ENCODE assay signal across 25 cellular contexts in the genomic region with DNA sequence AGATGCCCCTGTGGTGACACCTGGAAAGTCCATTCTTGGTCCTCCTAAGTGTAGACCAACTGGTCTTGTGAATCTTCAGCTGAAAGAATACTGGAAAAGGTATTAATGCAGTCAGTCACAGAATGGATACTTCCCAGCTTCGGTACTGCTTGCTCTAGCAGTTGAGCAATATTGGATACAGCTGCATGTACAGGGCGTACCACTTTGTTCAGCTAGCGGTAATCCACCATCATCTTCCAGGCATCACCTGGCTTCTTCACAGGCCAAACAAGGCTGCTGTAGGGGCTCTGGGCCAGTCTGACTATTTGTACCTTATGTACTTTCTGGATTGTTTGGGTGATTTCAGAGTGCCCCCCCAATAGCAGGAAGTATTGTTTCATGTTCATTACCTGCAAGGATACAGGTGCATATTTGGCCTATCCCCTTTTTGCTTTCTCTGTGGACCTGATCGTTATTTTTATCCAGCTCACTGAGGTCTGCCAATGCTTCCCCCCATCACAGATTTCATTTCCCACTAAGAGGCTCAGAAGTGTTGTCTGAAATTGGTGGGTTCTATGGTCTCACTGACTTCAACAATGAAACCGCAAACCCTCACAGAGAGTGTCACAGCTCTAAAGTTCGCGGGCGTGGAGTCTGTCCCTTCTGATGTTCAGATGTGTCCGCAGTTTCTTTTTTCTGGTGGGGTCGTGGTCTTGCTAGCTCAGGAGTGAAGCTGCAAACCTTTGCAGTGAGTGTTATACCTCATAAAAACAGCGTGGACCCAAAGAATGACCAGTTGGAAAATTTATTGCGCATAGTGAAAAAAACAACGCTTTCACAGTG.
"Had no signal": no experiment of that assay in that cellular context is flagged by ENCODE, and none has a peak within 500 bp of the region (broad histone marks: within the 10 kb centered on the region; RNA-seq: fewer than 3 reads in every experiment).

No MANE protein-coding gene starts in this region.

- H3K4me1 ChIP-seq: parathyroid adenoma, prostate gland, upper lobe of right lung had no signal

- H3K27ac Mint-ChIP-seq: stimulated activated memory B cell treated with anti-CD40 and anti-IgM and Interleukin-4, amounts not matched to agents 10 μg/mL and 1 μg/mL and 100 μg/mL, for 72 hours; stimulated activated naive CD8-positive, alpha-beta T cell treated with anti-CD3 and anti-CD28 coated beads, Interleukin-15, Interleukin-2, amounts not matched to agents 100 ng/mL and 50 ng/mL, for 24 hours had no signal

- H3K27me3 ChIP-seq: vagina had no signal

- H3K4me1 Mint-ChIP-seq: stimulated activated memory B cell treated with anti-CD40 and anti-IgM and Interleukin-4, amounts not matched to agents 10 μg/mL and 1 μg/mL and 100 μg/mL, for 72 hours had no signal

- DNase-seq: effector memory CD4-positive, alpha-beta T cell; heart left ventricle; hippocampal formation; kidney glomerular epithelial cell; mammary epithelial cell; mucosa of descending colon; naive thymus-derived CD8-positive, alpha-beta T cell; occipital lobe; spleen; stimulated activated CD4-positive, alpha-beta T cell treated with anti-CD3 and anti-CD28 coated beads, Interleukin-15, amount 100 ng/mL, for 24 hours; stimulated activated CD4-positive, alpha-beta T cell treated with anti-CD3 and anti-CD28 coated beads, Interleukin-1b, Interleukin-23, amount 100 ng/mL, for 48 hours; stimulated activated CD4-positive, alpha-beta T cell treated with anti-CD3 and anti-CD28 coated beads, Interleukin-4, amount 100 ng/mL, for 24 hours; upper lobe of right lung had no signal

- FAIRE-seq: endometrium, frontal cortex, islet of Langerhans had no signal

- H3K9me3 Mint-ChIP-seq: naive thymus-derived CD8-positive, alpha-beta T cell; neural crest cell; stimulated activated memory B cell treated with anti-CD40 and anti-IgM and Interleukin-4, amounts not matched to agents 10 μg/mL and 1 μg/mL and 100 μg/mL, for 72 hours; stimulated activated naive CD8-positive, alpha-beta T cell treated with anti-CD3 and anti-CD28 coated beads, Interleukin-15, Interleukin-2, amounts not matched to agents 100 ng/mL and 50 ng/mL, for 24 hours had no signal

- H3K79me2 ChIP-seq: parathyroid adenoma had no signal

- ATAC-seq: esophagus mucosa; heart left ventricle; mucosa of descending colon; naive thymus-derived CD8-positive, alpha-beta T cell; sciatic nerve; stimulated activated memory B cell treated with anti-CD40 and anti-IgM and Interleukin-4, amounts not matched to agents 10 μg/mL and 1 μg/mL and 100 μg/mL, for 72 hours; upper lobe of right lung had no signal

- H3K9me3 ChIP-seq: heart left ventricle, mucosa of descending colon, prostate gland, spleen, tibial nerve, upper lobe of right lung, vagina had no signal

- H3K36me3 ChIP-seq: heart left ventricle, prostate gland, spleen, tibial nerve, upper lobe of right lung, vagina had no signal

- H3K27me3 Mint-ChIP-seq: naive thymus-derived CD8-positive, alpha-beta T cell had no signal

- H3K4me3 ChIP-seq: heart left ventricle, mucosa of descending colon, prostate gland, spleen, tibial nerve, upper lobe of right lung, vagina had no signal

- H3K4me3 Mint-ChIP-seq: neural crest cell; stimulated activated memory B cell treated with anti-CD40 and anti-IgM and Interleukin-4, amounts not matched to agents 10 μg/mL and 1 μg/mL and 100 μg/mL, for 72 hours; stimulated activated naive CD8-positive, alpha-beta T cell treated with anti-CD3 and anti-CD28 coated beads, Interleukin-15, Interleukin-2, amounts not matched to agents 100 ng/mL and 50 ng/mL, for 24 hours had no signal

- H2AFZ ChIP-seq: parathyroid adenoma had no signal

- H3K27ac ChIP-seq: heart left ventricle, parathyroid adenoma, prostate gland, spleen, tibial nerve, upper lobe of right lung, vagina had no signal

- H3K9ac ChIP-seq: parathyroid adenoma had no signal

- H3K36me3 Mint-ChIP-seq: naive thymus-derived CD8-positive, alpha-beta T cell; stimulated activated memory B cell treated with anti-CD40 and anti-IgM and Interleukin-4, amounts not matched to agents 10 μg/mL and 1 μg/mL and 100 μg/mL, for 72 hours had no signal
